16 cellular contexts compared by ENCODE assay signal in the genomic region with DNA sequence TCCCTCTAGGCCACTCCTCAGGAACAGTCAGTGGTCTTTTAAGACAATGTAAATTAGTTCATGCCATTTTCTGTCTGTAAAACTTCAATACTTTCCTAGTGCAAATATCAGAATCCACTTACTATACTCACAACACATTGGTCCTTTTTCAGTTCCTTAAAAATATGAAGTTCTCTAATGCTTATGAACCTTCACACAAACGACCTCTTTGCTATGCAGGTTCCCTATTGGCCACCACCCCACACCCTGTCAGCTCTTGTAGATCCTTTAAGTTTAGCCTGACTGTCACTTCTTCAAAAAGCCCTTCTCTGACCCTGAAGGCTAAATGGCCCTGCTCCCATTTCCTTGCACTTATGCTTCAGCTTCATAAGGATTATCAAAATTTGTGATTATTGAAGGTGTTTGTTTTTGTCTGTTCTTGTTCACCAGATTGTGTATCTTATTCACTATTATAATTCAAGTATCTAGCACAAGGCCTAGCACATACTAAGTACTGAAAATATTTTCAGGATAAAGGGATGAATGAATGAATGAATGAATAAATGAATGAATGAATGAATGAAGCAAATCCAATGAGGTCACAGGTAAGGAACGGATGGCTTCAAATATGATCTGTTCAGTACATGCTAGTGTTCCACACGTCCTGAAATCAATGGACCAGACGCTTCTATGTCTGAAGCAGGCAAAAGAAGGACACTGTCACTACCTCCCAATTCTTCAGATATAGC.
DNase-seq lines count a peak whose midpoint lies in the region; ATAC-seq and TF ChIP-seq lines count a peak whose summit lies in the region.
"Had no signal": no experiment of that assay in that cellular context is flagged by ENCODE, and none has a peak within 500 bp of the region (broad histone marks: within the 10 kb centered on the region; RNA-seq: fewer than 3 reads in every experiment).

No MANE protein-coding gene starts in this region.

- H3K27me3 Mint-ChIP-seq in memory B cell, result no peaks in the 10 kb centered on the region

- no peak overlapping the region for H3K4me3 ChIP-seq in foreskin fibroblast (ENCODE audit: low read depth in 1 of 2, low read length in 2 of 2)
- H3K4me3 ChIP-seq: ascending aorta, ovary had no signal

- ATAC-seq in GM18519 (IDR thresholded peaks at IDR 0.05; ENCODE audit: low FRiP score, unreplicated experiment), result peak; percentile 60
- peak; percentile 62 for ATAC-seq in HG02840 (IDR thresholded peaks at IDR 0.05; ENCODE audit: low FRiP score, unreplicated experiment)
- peak; percentile 60 for ATAC-seq in memory B cell (ENCODE audit: low read depth)
- ATAC-seq: PC-3, WTC11 had no signal

- H3K4me3 Mint-ChIP-seq in memory B cell, result no peak overlapping the region
- H3K4me3 Mint-ChIP-seq: WTC11 had no signal

- DNase-seq in NOMO-1 treated with DMSO at 0.1 percent for 48 hours (lab: John Stamatoyannopoulos, UW; ENCODE audit: unreplicated experiment) (peak; percentile 87), memory B cell (ENCODE audit: low spot score in 2 of 2) (no peak), foreskin fibroblast (no peak), cortex of kidney (lab: John Stamatoyannopoulos, UW) (no peak), ACHN (no peak), OCI-M1 (lab: John Stamatoyannopoulos, UW) (no peak)
- DNase-seq: activated gamma-delta T cell; NCI-H1417; NCI-H226; ovary; PC-3; stimulated activated naive CD4-positive, alpha-beta T cell had no signal

- in situ Hi-C loops in ACHN (cut with HindIII; ENCODE audit: low pct_ligation_motif_present, low pct_unique_long_range_greater_than_20kb, low sequenced_read_pairs), result no loop called here

- no peaks in the 10 kb centered on the region for H3K9me3 Mint-ChIP-seq in memory B cell
- H3K9me3 Mint-ChIP-seq: WTC11 had no signal

- TF ChIP-seq CTCF in foreskin fibroblast (IDR thresholded peaks at IDR 0.05; ENCODE audit: low read depth, low read length), result no peak

- peaks cover 9% of the 10 kb centered on the region for H3K4me1 Mint-ChIP-seq in memory B cell

- peaks cover 27% of the 10 kb centered on the region for H3K36me3 Mint-ChIP-seq in memory B cell
- H3K36me3 Mint-ChIP-seq: WTC11 had no signal

- no peak overlapping the region for H3K27ac Mint-ChIP-seq in memory B cell
- H3K27ac Mint-ChIP-seq: WTC11 had no signal
